Comparison of ENCODE assay signal across 12 cellular contexts in genomic region chr10:93503075-93503474, GRCh38. TPM values are rescaled to one million over a fixed set of nuclear protein-coding genes. Genes with fewer than 3 reads are reported as not detected.
A peak's percentile ranks its signal among the peaks of the same experiment; 100 is the strongest.
DNase-seq lines count a peak whose midpoint lies in the region; ATAC-seq, FAIRE-seq and TF ChIP-seq lines count a peak whose summit lies in the region.
"Had no signal": no experiment of that assay in that cellular context is flagged by ENCODE, and none has a peak within 500 bp of the region (broad histone marks: within the 10 kb centered on the region; RNA-seq: fewer than 3 reads in every experiment).

No MANE protein-coding gene starts in this region.

- no peaks in the 10 kb centered on the region for H3K27me3 Mint-ChIP-seq in activated T-helper 2 cell treated with anti-CD3 and anti-CD28 coated beads, Interferon-gamma antibody, Interleukin-2, Interleukin-4, amounts not matched to agents 10 μg/mL and 5 μg/mL and 100 μg/mL, durations not matched to agents 14 hours and 24 hours and 36 hours (ENCODE audit: low read depth)

- peak overlapping the region; percentile 66 for H3K4me3 Mint-ChIP-seq in activated T-helper 2 cell treated with anti-CD3 and anti-CD28 coated beads, Interferon-gamma antibody, Interleukin-2, Interleukin-4, amounts not matched to agents 10 μg/mL and 5 μg/mL and 100 μg/mL, durations not matched to agents 14 hours and 24 hours and 36 hours (ENCODE audit: low read depth)
- H3K4me3 Mint-ChIP-seq: activated CD8-positive, alpha-beta T cell treated with anti-CD3 and anti-CD28 coated beads, Interleukin-2, amount 10 ng/mL, durations not matched to agents 7 days and 5 days; neural crest cell had no signal

- peaks cover 74% of the 10 kb centered on the region for H3K4me1 Mint-ChIP-seq in activated T-helper 2 cell treated with anti-CD3 and anti-CD28 coated beads, Interferon-gamma antibody, Interleukin-2, Interleukin-4, amounts not matched to agents 10 μg/mL and 5 μg/mL and 100 μg/mL, durations not matched to agents 14 hours and 24 hours and 36 hours (ENCODE audit: low read depth)

- intact Hi-C loops in activated T-helper 2 cell treated with anti-CD3 and anti-CD28 coated beads, Interferon-gamma antibody, Interleukin-2, Interleukin-4, amounts not matched to agents 10 μg/mL and 5 μg/mL and 100 μg/mL, durations not matched to agents 14 hours and 24 hours and 36 hours (cut with micrococcal nuclease) = loop anchor here (1.0 to 10.0 kb wide), 2 partner anchors 21 to 908 kb away; partner anchors contain the start of genes KIF11 and MYOF
- intact Hi-C loops in posterior vena cava (cut with DNase I) = loop anchor here in 1 of 2 donors (5.0 kb wide), 1 partner anchor 956 kb away; no protein-coding TSS in a partner anchor

- peaks cover 79% of the 10 kb centered on the region for H3K36me3 Mint-ChIP-seq in activated T-helper 2 cell treated with anti-CD3 and anti-CD28 coated beads, Interferon-gamma antibody, Interleukin-2, Interleukin-4, amounts not matched to agents 10 μg/mL and 5 μg/mL and 100 μg/mL, durations not matched to agents 14 hours and 24 hours and 36 hours (ENCODE audit: low read depth)

- H3K27ac Mint-ChIP-seq in activated T-helper 2 cell treated with anti-CD3 and anti-CD28 coated beads, Interferon-gamma antibody, Interleukin-2, Interleukin-4, amounts not matched to agents 10 μg/mL and 5 μg/mL and 100 μg/mL, durations not matched to agents 14 hours and 24 hours and 36 hours = peak overlapping the region; percentile 87
- H3K27ac Mint-ChIP-seq: activated CD8-positive, alpha-beta T cell treated with anti-CD3 and anti-CD28 coated beads, Interleukin-2, amount 10 ng/mL, durations not matched to agents 7 days and 5 days had no signal

- FAIRE-seq in GM12891 (lab: Jason Lieb, UNC) = peak; percentile 81

- no peak for DNase-seq in GM12891 (ENCODE audit: insufficient read length, low spot score)
- DNase-seq in activated T-helper 2 cell treated with anti-CD3 and anti-CD28 coated beads, Interferon-gamma antibody, Interleukin-2, Interleukin-4, amounts not matched to agents 10 μg/mL and 5 μg/mL and 100 μg/mL, durations not matched to agents 14 hours and 24 hours and 36 hours (ENCODE audit: low spot score) = no peak
- DNase-seq in EL = no peak
- no peak for DNase-seq in posterior vena cava (ENCODE audit: low spot score)
- DNase-seq in NCI-H2227 (lab: John Stamatoyannopoulos, UW; ENCODE audit: unreplicated experiment) = no peak
- DNase-seq: activated CD8-positive, alpha-beta T cell treated with anti-CD3 and anti-CD28 coated beads, Interleukin-2, amount 10 ng/mL, durations not matched to agents 7 days and 5 days; DND-41; NCI-H1417 treated with DMSO at 0.1 percent for 48 hours had no signal

- H3K9me3 Mint-ChIP-seq in activated T-helper 2 cell treated with anti-CD3 and anti-CD28 coated beads, Interferon-gamma antibody, Interleukin-2, Interleukin-4, amounts not matched to agents 10 μg/mL and 5 μg/mL and 100 μg/mL, durations not matched to agents 14 hours and 24 hours and 36 hours = no peaks in the 10 kb centered on the region
- H3K9me3 Mint-ChIP-seq: neural crest cell had no signal

- ATAC-seq in GM19395 (IDR thresholded peaks at IDR 0.05; ENCODE audit: unreplicated experiment) (peak; percentile 94), HG03045 (IDR thresholded peaks at IDR 0.05; ENCODE audit: unreplicated experiment) (peak; percentile 63), GM18861 (IDR thresholded peaks at IDR 0.05; ENCODE audit: unreplicated experiment) (no peak)
- ATAC-seq: activated CD8-positive, alpha-beta T cell treated with anti-CD3 and anti-CD28 coated beads, Interleukin-2, amount 10 ng/mL, durations not matched to agents 7 days and 5 days had no signal

- no peak for TF ChIP-seq POLR2A in GM12891 (IDR thresholded peaks at IDR 0.05; ENCODE audit: low read depth, low read length)

TF ChIP-seq in GM12891, 5 proteins besides CTCF, POLR2A, EP300 and RAD21:
- no peak for TF ChIP-seq POU2F2 (IDR thresholded peaks at IDR 0.05; ENCODE audit: low read depth, low read length)
- TF ChIP-seq SPI1 (IDR thresholded peaks at IDR 0.05; ENCODE audit: low read depth, low read length) = no peak
- TF ChIP-seq POLR2AphosphoS5 (IDR thresholded peaks at IDR 0.05; ENCODE audit: low read depth, low read length) = no peak
- no peak for TF ChIP-seq TAF1 (IDR thresholded peaks at IDR 0.05; ENCODE audit: low read depth, low read length)
- no peak for TF ChIP-seq PAX5 (IDR thresholded peaks at IDR 0.05; ENCODE audit: insufficient read depth, low read length, severe bottlenecking)

RNA-seq across cellular contexts. Expression of gene CEP55, which starts 6.7 kb away (rescaled TPM):
- polyA plus RNA-seq in GM12891 (2012; ENCODE audit: low read depth, missing spikeins) = 16.6 TPM
- total RNA-seq in activated T-helper 2 cell treated with anti-CD3 and anti-CD28 coated beads, Interferon-gamma antibody, Interleukin-2, Interleukin-4, amounts not matched to agents 10 μg/mL and 5 μg/mL and 100 μg/mL, durations not matched to agents 14 hours and 24 hours and 36 hours = 72.6 and 76.1 TPM in 2 replicates
- 1 to 10 TPM in 1 of 2 donors, under 1 TPM in 1; 0.48 to 1.1 TPM for total RNA-seq in posterior vena cava

RNA-seq across cellular contexts. Expression of gene MYOF, which starts 20.9 kb away (rescaled TPM):
- 0.37 TPM for polyA plus RNA-seq in GM12891 (2012; ENCODE audit: low read depth, missing spikeins)
- 32.5 and 33.2 TPM in 2 replicates for total RNA-seq in activated T-helper 2 cell treated with anti-CD3 and anti-CD28 coated beads, Interferon-gamma antibody, Interleukin-2, Interleukin-4, amounts not matched to agents 10 μg/mL and 5 μg/mL and 100 μg/mL, durations not matched to agents 14 hours and 24 hours and 36 hours
- 100 to 1,000 TPM; 182 to 227 TPM for total RNA-seq in posterior vena cava

Comparison
In these comparisons a context has a peak if more than half of its experiments do, and no peak if none do; other contexts are left out.
1. RNA of gene CEP55, which starts 6.7 kb away (total RNA-seq): 72.6 to 76.1 TPM in activated T-helper 2 cell treated with anti-CD3 and anti-CD28 coated beads, Interferon-gamma antibody, Interleukin-2, Interleukin-4, amounts not matched to agents 10 μg/mL and 5 μg/mL and 100 μg/mL, durations not matched to agents 14 hours and 24 hours and 36 hours; 0.48 to 1.1 TPM in posterior vena cava; every median in the first group is over 10 times any median in the second.